25 cellular contexts compared by ENCODE assay signal in genomic region chr17:77847211-77848085, GRCh38.
DNase-seq lines count a peak whose midpoint lies in the region; ATAC-seq, FAIRE-seq and TF ChIP-seq lines count a peak whose summit lies in the region.
"Had no signal": no experiment of that assay in that cellular context is flagged by ENCODE, and none has a peak within 500 bp of the region (broad histone marks: within the 10 kb centered on the region; RNA-seq: fewer than 3 reads in every experiment).

No MANE protein-coding gene starts in this region.

- no peak overlapping the region for H3K4me3 Mint-ChIP-seq in CD8-positive, alpha-beta T cell
- H3K4me3 Mint-ChIP-seq: activated T-cell treated with anti-CD3 and anti-CD28 coated beads, Interleukin-2, amount 50 U/mL, for 4 hours; HFFc6; stimulated activated effector memory CD8-positive, alpha-beta T cell treated with anti-CD3 and anti-CD28 coated beads, Interleukin-12 subunit alpha, Interleukin-12 subunit beta, amount 100 ng/mL, for 72 hours had no signal

- no peak for TF ChIP-seq EP300 in A549 (IDR thresholded peaks at IDR 0.05)
- TF ChIP-seq EP300 in HepG2 (IDR thresholded peaks at IDR 0.05; ENCODE audit: low read depth in 2 of 2, low read length in 2 of 2), result no peak
- TF ChIP-seq EP300 in HepG2 (CRISPR knock-in tag; IDR thresholded peaks at IDR 0.05; ENCODE audit: borderline replicate concordance), result no peak

- no peaks in the 10 kb centered on the region for H4K20me1 ChIP-seq in HepG2 (ENCODE audit: insufficient read depth, low read length)

- H3K27ac ChIP-seq in A549 (no peak overlapping the region), HepG2 (ENCODE audit: extremely low read length, insufficient read depth, low read length) (no peak overlapping the region)
- H3K27ac ChIP-seq in CD8-positive, alpha-beta T cell (ENCODE audit: low read depth, low read length), result no peak overlapping the region
- H3K27ac ChIP-seq: dorsolateral prefrontal cortex, heart left ventricle, testis had no signal

- TF ChIP-seq CTCF in A549 (IDR thresholded peaks at IDR 0.05) (no peak), HepG2 (CRISPR knock-in tag; IDR thresholded peaks at IDR 0.05) (no peak)
- TF ChIP-seq CTCF in CD8-positive, alpha-beta T cell (IDR thresholded peaks at IDR 0.05), result no peak

- H3K9ac ChIP-seq in HepG2 (ENCODE audit: insufficient read depth, low read depth, low read length), result no peak overlapping the region

- H3K27me3 ChIP-seq in CD8-positive, alpha-beta T cell (ENCODE audit: insufficient read depth, low read length), result no peaks in the 10 kb centered on the region
- H3K27me3 ChIP-seq in HepG2 (ENCODE audit: control insufficient read depth in 1 of 2, insufficient read depth in 2 of 2, low read length in 2 of 2), result peaks cover 5 to 50% of the 10 kb centered on the region in 2 experiments
- no peaks in the 10 kb centered on the region for H3K27me3 ChIP-seq in H7 (ENCODE audit: control insufficient read depth, insufficient read depth, low read length)
- H3K27me3 ChIP-seq: dorsolateral prefrontal cortex, heart left ventricle, MG63, testis had no signal

- peak overlapping the region; percentile 86 for H3K27ac Mint-ChIP-seq in CD8-positive, alpha-beta T cell
- H3K27ac Mint-ChIP-seq: HFFc6 had no signal

- no peaks in the 10 kb centered on the region for H3K36me3 Mint-ChIP-seq in CD8-positive, alpha-beta T cell
- H3K36me3 Mint-ChIP-seq: naive thymus-derived CD4-positive, alpha-beta T cell had no signal

- H3K4me3 ChIP-seq in A549 (no peak overlapping the region), HepG2 (replicated peaks in 1 of 3; ENCODE audit: insufficient read depth in 1 of 3, low read depth in 2 of 3, low read length in 3 of 3) (no peak overlapping the region), H7 (ENCODE audit: insufficient read depth, low read depth, low read length) (no peak overlapping the region)
- H3K4me3 ChIP-seq in CD8-positive, alpha-beta T cell (ENCODE audit: low read depth, low read length), result no peak overlapping the region
- H3K4me3 ChIP-seq: dorsolateral prefrontal cortex, GM12878, heart left ventricle, MG63, testis had no signal

- no peaks in the 10 kb centered on the region for H3K36me3 ChIP-seq in CD8-positive, alpha-beta T cell (ENCODE audit: insufficient read depth, low read length)
- no peaks in the 10 kb centered on the region for H3K36me3 ChIP-seq in HepG2 (replicated peaks in 1 of 2; ENCODE audit: control insufficient read depth in 1 of 2, insufficient read depth in 2 of 2, low read length in 2 of 2)
- H3K36me3 ChIP-seq in H7 (replicated peaks; ENCODE audit: control insufficient read depth, insufficient read depth, low read length), result no peaks in the 10 kb centered on the region
- H3K36me3 ChIP-seq: heart left ventricle, MG63 had no signal

- H3K4me1 Mint-ChIP-seq in CD8-positive, alpha-beta T cell (ENCODE audit: low read depth), result peaks cover 46% of the 10 kb centered on the region

- FAIRE-seq in A549 (lab: Jason Lieb, UNC) (no peak), HepG2 (lab: Jason Lieb, UNC) (no peak), GM19239 (lab: Jason Lieb, UNC) (no peak)
- FAIRE-seq: GM12878 had no signal

- no peaks in the 10 kb centered on the region for H3K9me3 Mint-ChIP-seq in CD8-positive, alpha-beta T cell
- H3K9me3 Mint-ChIP-seq: activated T-cell treated with anti-CD3 and anti-CD28 coated beads, Interleukin-2, amount 50 U/mL, for 4 hours; HFFc6; naive thymus-derived CD4-positive, alpha-beta T cell; stimulated activated effector memory CD8-positive, alpha-beta T cell treated with anti-CD3 and anti-CD28 coated beads, Interleukin-12 subunit alpha, Interleukin-12 subunit beta, amount 100 ng/mL, for 72 hours had no signal

- intact Hi-C loops in CD8-positive, alpha-beta T cell (cut with DNase I, micrococcal nuclease), result no loop called here
- intact Hi-C loops in HepG2 (cut with micrococcal nuclease; ENCODE audit: unreplicated experiment), result no loop called here

- CTCF ChIA-PET in A549 (lab: Yijun Ruan, JAX) (interaction anchor here (0.9 to 1.8 kb wide), 3 partner anchors 11 to 305 kb away, joined by 4 to 5 read pairs (median 4); no protein-coding TSS in a partner anchor), HepG2 (lab: Yijun Ruan, JAX; ENCODE audit: low intra/inter-chr PET ratio, low total read pairs) (no interaction called here)
- CTCF ChIA-PET in CD8-positive, alpha-beta T cell (lab: Charles Lee), result interaction anchor here (1.2 kb wide), 1 partner anchor 40 kb away, joined by 3 read pairs; no protein-coding TSS in a partner anchor

- POLR2A ChIA-PET in A549 (lab: Yijun Ruan, JAX), result no interaction called here
- POLR2A ChIA-PET in CD8-positive, alpha-beta T cell (lab: Charles Lee), result interaction anchor here (1.0 to 1.7 kb wide), 3 partner anchors 11 to 111 kb away, joined by 3 to 4 read pairs (median 3); partner anchors contain the start of gene TNRC6C
- POLR2A ChIA-PET in HepG2 (lab: Yijun Ruan, JAX), result interaction anchor here (0.6 kb wide), 1 partner anchor 1179 kb away, joined by 3 read pairs; no protein-coding TSS in a partner anchor

- no TSS peak for BruUV-seq in HepG2 (replicated peaks; lab: Mats Ljungman, UMichigan)

- TF ChIP-seq RAD21 in A549 (conservative IDR thresholded peaks at IDR 0.05 in 1 of 2, IDR thresholded peaks at IDR 0.05 in 1 of 2) (no peak), HepG2 (CRISPR knock-in tag; IDR thresholded peaks at IDR 0.05) (no peak)

- H2AFZ ChIP-seq in HepG2 (ENCODE audit: low read length), result no peak overlapping the region

- ATAC-seq in A549 (peak; percentile 26 to 43; a peak in 3 of 6 replicates), HepG2 (peak; percentile 42), GM18873 (IDR thresholded peaks at IDR 0.05; ENCODE audit: low FRiP score, unreplicated experiment) (no peak)
- no peak for ATAC-seq in CD8-positive, alpha-beta T cell
- ATAC-seq: activated T-cell treated with anti-CD3 and anti-CD28 coated beads, Interleukin-2, amount 50 U/mL, for 4 hours; left colon had no signal

- peaks cover 7% of the 10 kb centered on the region for H3K4me1 ChIP-seq in A549
- H3K4me1 ChIP-seq in CD8-positive, alpha-beta T cell (ENCODE audit: insufficient read depth, low read length), result peaks cover 44% of the 10 kb centered on the region
- no peaks in the 10 kb centered on the region for H3K4me1 ChIP-seq in HepG2 (ENCODE audit: insufficient read depth, low read length)
- H3K4me1 ChIP-seq: testis had no signal

- TF ChIP-seq POLR2A in A549 (IDR thresholded peaks at IDR 0.05; ENCODE audit: low read length) (no peak), HepG2 (IDR thresholded peaks at IDR 0.05; ENCODE audit: insufficient read depth in 1 of 2, low read depth in 2 of 2, low read length in 2 of 2) (no peak)

- no peaks in the 10 kb centered on the region for H3K27me3 Mint-ChIP-seq in CD8-positive, alpha-beta T cell (ENCODE audit: low read depth)
- H3K27me3 Mint-ChIP-seq: naive thymus-derived CD4-positive, alpha-beta T cell had no signal

- H3K79me2 ChIP-seq in HepG2 (ENCODE audit: insufficient read depth, low read length), result no peaks in the 10 kb centered on the region

- H3K4me2 ChIP-seq in A549 (no peak overlapping the region), HepG2 (ENCODE audit: low read depth, low read length) (no peak overlapping the region)

- DNase-seq in A549 (ENCODE audit: low read depth in 1 of 2, low spot score in 1 of 2) (no peak), RPMI8226 (peak; percentile 43), HepG2 (ENCODE audit: low spot score) (no peak), GM19239 (ENCODE audit: insufficient read length, low spot score) (no peak), H7 (no peak), NCI-H1048 (lab: John Stamatoyannopoulos, UW) (no peak)
- no peak for DNase-seq in CD8-positive, alpha-beta T cell
- DNase-seq: activated CD4-positive, CD25-positive, alpha-beta regulatory T cell treated with anti-CD3 and anti-CD28 coated beads, Interleukin-2, amount 50 U/mL, for 72 hours; activated naive CD4-positive, alpha-beta T cell treated with anti-CD3 and anti-CD28 coated beads, Interleukin-2, amount 50 U/mL, for 16 hours; activated T-cell treated with anti-CD3 and anti-CD28 coated beads, Interleukin-2, amount 50 U/mL, for 4 hours; anterior cingulate cortex; caudate nucleus; HFFc6; left colon; MG63; NCI-H1436 treated with DMSO at 0.1 percent for 48 hours; stimulated activated CD4-positive, alpha-beta T cell treated with anti-CD3 and anti-CD28 coated beads, Interleukin-1b, Interleukin-23, amount 100 ng/mL, for 48 hours; T1000; testis had no signal

- in situ Hi-C loops in HepG2 (cut with HindIII; ENCODE audit: extremely low pct_ligation_motif_present, low pct_unique_long_range_greater_than_20kb), result no loop called here

- WGBS in A549 (ENCODE audit: missing lambda C conversion rate), result 62% methylated on average over 19 of the region's 20 CpGs
- WGBS in HepG2 (ENCODE audit: low lambda C conversion rate), result 35% methylated on average over 13 of the region's 20 CpGs

- H3K9me3 ChIP-seq in A549 (no peaks in the 10 kb centered on the region), HepG2 (ENCODE audit: low read length) (no peaks in the 10 kb centered on the region)
- H3K9me3 ChIP-seq in CD8-positive, alpha-beta T cell (ENCODE audit: low read length), result no peaks in the 10 kb centered on the region
- H3K9me3 ChIP-seq: heart left ventricle, MG63, testis had no signal

TF ChIP-seq in A549, 52 proteins besides CTCF, POLR2A, EP300 and RAD21:
- TF ChIP-seq NFE2L2 (conservative IDR thresholded peaks at IDR 0.05; ENCODE audit: low read length) (no peak), JUNB (IDR thresholded peaks at IDR 0.05) (no peak), RFX5 (IDR thresholded peaks at IDR 0.05) (no peak), MAZ (IDR thresholded peaks at IDR 0.05; ENCODE audit: borderline replicate concordance, low read depth, low read length) (no peak)

TF ChIP-seq in HepG2, 621 proteins besides CTCF, POLR2A, EP300 and RAD21 (continues in another document):
- TF ChIP-seq GZF1 (CRISPR knock-in tag; IDR thresholded peaks at IDR 0.05), result no peak
- TF ChIP-seq ZBTB49 (CRISPR knock-in tag; IDR thresholded peaks at IDR 0.05; ENCODE audit: borderline replicate concordance), result no peak
- no peak for TF ChIP-seq NR2F2 (IDR thresholded peaks at IDR 0.05; ENCODE audit: borderline replicate concordance, low read depth)
- no peak for TF ChIP-seq TBX3 (IDR thresholded peaks at IDR 0.05; ENCODE audit: borderline replicate concordance)

Comparison
In these comparisons a context has a peak if more than half of its experiments do, and no peak if none do; other contexts are left out.
1. ATAC-seq: peak in A549 (2 of 2) and HepG2 (single experiment); none in CD8-positive, alpha-beta T cell (single experiment) and GM18873 (single experiment).